ENCODE assay signal across 16 cellular contexts in the genomic region with DNA sequence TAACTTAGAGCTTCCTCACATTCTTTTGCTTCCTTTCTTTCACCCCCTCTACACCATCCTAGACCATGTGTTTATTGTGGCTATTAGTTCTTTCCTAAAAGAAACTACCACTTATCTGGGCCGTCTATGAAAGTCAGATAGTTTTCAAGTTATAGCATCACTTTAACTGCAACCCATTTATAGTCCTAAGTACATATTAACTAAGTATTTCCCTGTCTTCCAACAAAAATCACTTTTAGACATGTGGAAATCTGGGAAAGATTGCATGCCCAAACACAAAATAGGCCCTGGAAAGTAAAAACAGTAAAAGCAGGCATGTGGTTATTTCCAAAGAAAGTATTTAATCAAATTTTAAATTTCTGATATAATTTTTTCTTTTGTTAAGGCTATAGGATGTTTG. TPM values are rescaled to one million over a fixed set of nuclear protein-coding genes. Genes with fewer than 3 reads are reported as not detected.
DNase-seq lines count a peak whose midpoint lies in the region; ATAC-seq and TF ChIP-seq lines count a peak whose summit lies in the region.
"Had no signal": no experiment of that assay in that cellular context is flagged by ENCODE, and none has a peak within 500 bp of the region (broad histone marks: within the 10 kb centered on the region; RNA-seq: fewer than 3 reads in every experiment).

No MANE protein-coding gene starts in this region.

- no peak overlapping the region for H4K5ac ChIP-seq in mesendoderm (ENCODE audit: low read length)

- peak overlapping the region; percentile 58 for H3K4me3 Mint-ChIP-seq in activated naive CD8-positive, alpha-beta T cell
- no peak overlapping the region for H3K4me3 Mint-ChIP-seq in activated naive CD8-positive, alpha-beta T cell treated with anti-CD3 and anti-CD28 coated beads, Interleukin-2, amount 50 U/mL, for 24 hours
- H3K4me3 Mint-ChIP-seq in WTC11: peak overlapping the region; percentile 96

- no peak overlapping the region for H2AK5ac ChIP-seq in mesenchymal stem cell (ENCODE audit: low read length, severe bottlenecking)
- no peak overlapping the region for H2AK5ac ChIP-seq in mesendoderm (ENCODE audit: low read length)

- no peak for DNase-seq in activated naive CD8-positive, alpha-beta T cell treated with anti-CD3 and anti-CD28 coated beads, Interleukin-2, amount 50 U/mL, for 24 hours
- DNase-seq in WTC11 (ENCODE audit: low spot score): no peak
- no peak for DNase-seq in mesenchymal stem cell
- DNase-seq in tibial nerve (ENCODE audit: low spot score in 2 of 2): no peak
- DNase-seq in AG20443 (ENCODE audit: low spot score): no peak
- DNase-seq in mesendoderm: no peak
- DNase-seq in NCI-H2196 treated with DMSO at 0.1 percent for 48 hours (lab: John Stamatoyannopoulos, UW; ENCODE audit: unreplicated experiment): no peak
- DNase-seq: DMS 273 treated with DMSO at 0.1 percent for 48 hours; hypothalamus; left ventricle myocardium superior; NCI-H1092 treated with DMSO at 0.1 percent for 48 hours; stimulated activated CD4-positive, alpha-beta T cell treated with anti-CD3 and anti-CD28 coated beads, Interleukin-4, amount 100 ng/mL, for 4 hours had no signal

- no peak for TF ChIP-seq POLR2A in tibial nerve (IDR thresholded peaks at IDR 0.05)

- no peak overlapping the region for H2AFZ ChIP-seq in mesenchymal stem cell (ENCODE audit: low read depth, low read length)

- H2BK5ac ChIP-seq in mesenchymal stem cell (ENCODE audit: low read depth, low read length, poor library complexity, severe bottlenecking) (no peak overlapping the region), mesendoderm (ENCODE audit: low read length) (no peak overlapping the region)

- no peak overlapping the region for H3K27ac ChIP-seq in mesenchymal stem cell (ENCODE audit: low read length, poor library complexity, severe bottlenecking)
- peak overlapping the region; percentile 6 to 99 (median 52) for H3K27ac ChIP-seq in tibial nerve
- no peak overlapping the region for H3K27ac ChIP-seq in mesendoderm (ENCODE audit: low read depth, low read length)
- H3K27ac ChIP-seq: VCaP had no signal

- H2BK120ac ChIP-seq in mesenchymal stem cell (ENCODE audit: low read depth, low read length) (no peak overlapping the region), mesendoderm (ENCODE audit: low read depth, low read length) (no peak overlapping the region)

- no peak for ATAC-seq in activated naive CD8-positive, alpha-beta T cell treated with anti-CD3 and anti-CD28 coated beads, Interleukin-2, amount 50 U/mL, for 24 hours
- ATAC-seq in WTC11: no peak
- ATAC-seq: HepG2, left ventricle myocardium superior, SK-N-SH treated with all-trans-retinoic acid at 6 μM for 48 hours had no signal

- POLR2A ChIA-PET in WTC11 (lab: Charles Lee): no interaction called here

- no peak overlapping the region for H3K14ac ChIP-seq in mesenchymal stem cell (ENCODE audit: low read length in 2 of 2)

- H3K4me1 ChIP-seq in mesenchymal stem cell (ENCODE audit: control insufficient read depth, insufficient read depth, low read depth, low read length) (peaks cover 2% of the 10 kb centered on the region), tibial nerve (peaks cover 0 to 85% (median 64%) of the 10 kb centered on the region in 4 donors), mesendoderm (ENCODE audit: control insufficient read depth, low read depth, low read length) (no peaks in the 10 kb centered on the region)

- H2BK15ac ChIP-seq in mesenchymal stem cell (ENCODE audit: low read depth, poor library complexity, severe bottlenecking) (no peak overlapping the region), mesendoderm (replicated peaks; ENCODE audit: low read depth) (no peak overlapping the region)

- TF ChIP-seq CTCF in WTC11 (IDR thresholded peaks at IDR 0.05) (no peak), tibial nerve (IDR thresholded peaks at IDR 0.05) (no peak)

- no peaks in the 10 kb centered on the region for H3K27me3 Mint-ChIP-seq in activated naive CD8-positive, alpha-beta T cell
- no peaks in the 10 kb centered on the region for H3K27me3 Mint-ChIP-seq in activated naive CD8-positive, alpha-beta T cell treated with anti-CD3 and anti-CD28 coated beads, Interleukin-2, amount 50 U/mL, for 24 hours
- H3K27me3 Mint-ChIP-seq in WTC11 (ENCODE audit: low read depth): peaks cover 2% of the 10 kb centered on the region; the same call in 1 of the 2 replicates

- 25% methylated on average over 1 of the region's 1 CpG for WGBS in mesenchymal stem cell
- 30% methylated on average over 1 of the region's 1 CpG for WGBS in tibial nerve, 2 donors
- WGBS in mesendoderm (ENCODE audit: extremely low coverage, insufficient coverage, low lambda C conversion rate): no CpG with 5 or more reads among the region's 1 CpG

- H3K9me3 ChIP-seq in mesenchymal stem cell (ENCODE audit: control insufficient read depth, low read length) (no peaks in the 10 kb centered on the region), tibial nerve (no peaks in the 10 kb centered on the region)

- H3K27ac Mint-ChIP-seq in activated naive CD8-positive, alpha-beta T cell: peak overlapping the region; percentile 72
- no peak overlapping the region for H3K27ac Mint-ChIP-seq in activated naive CD8-positive, alpha-beta T cell treated with anti-CD3 and anti-CD28 coated beads, Interleukin-2, amount 50 U/mL, for 24 hours
- H3K27ac Mint-ChIP-seq in WTC11: peak overlapping the region; percentile 39; the same call in 1 of the 2 replicates

- H3K4me2 ChIP-seq in mesenchymal stem cell (ENCODE audit: low read length, poor library complexity, severe bottlenecking) (no peak overlapping the region), mesendoderm (ENCODE audit: low read length) (no peak overlapping the region)

- H3K9ac ChIP-seq in mesenchymal stem cell (ENCODE audit: low read length): peak overlapping the region; percentile 34
- H3K9ac ChIP-seq in mesendoderm (ENCODE audit: low read length): no peak overlapping the region

- no peak overlapping the region for H3K4ac ChIP-seq in mesenchymal stem cell (ENCODE audit: low read depth in 1 of 2, low read length in 2 of 2)
- H3K4ac ChIP-seq in mesendoderm (ENCODE audit: low read depth, low read length): no peak overlapping the region

- H3K56ac ChIP-seq in mesendoderm (ENCODE audit: low read length): no peak overlapping the region

- H3K79me2 ChIP-seq in mesendoderm (ENCODE audit: control insufficient read depth, insufficient read depth, low read length): peaks cover 32% of the 10 kb centered on the region

- H4K8ac ChIP-seq in mesenchymal stem cell (ENCODE audit: low read length) (no peak overlapping the region), mesendoderm (ENCODE audit: low read depth, low read length) (no peak overlapping the region)

- no peaks in the 10 kb centered on the region for H3K9me3 Mint-ChIP-seq in activated naive CD8-positive, alpha-beta T cell (ENCODE audit: low read depth)
- no peaks in the 10 kb centered on the region for H3K9me3 Mint-ChIP-seq in activated naive CD8-positive, alpha-beta T cell treated with anti-CD3 and anti-CD28 coated beads, Interleukin-2, amount 50 U/mL, for 24 hours
- H3K9me3 Mint-ChIP-seq in WTC11: no peaks in the 10 kb centered on the region

- no peak overlapping the region for H2BK12ac ChIP-seq in mesenchymal stem cell (ENCODE audit: low read length in 2 of 2)

- H3K4me3 ChIP-seq in mesenchymal stem cell (ENCODE audit: insufficient read depth in 1 of 2, low read depth in 1 of 2, low read length in 2 of 2): peak overlapping the region in 1 of 2 experiments; percentile 20
- no peak overlapping the region for H3K4me3 ChIP-seq in tibial nerve
- no peak overlapping the region for H3K4me3 ChIP-seq in mesendoderm (ENCODE audit: low read length)

- TF ChIP-seq EP300 in tibial nerve (IDR thresholded peaks at IDR 0.05): no peak

- H3K27me3 ChIP-seq in mesenchymal stem cell (ENCODE audit: control insufficient read depth in 1 of 2, insufficient read depth in 1 of 2, low read length in 2 of 2): no peaks in the 10 kb centered on the region
- H3K27me3 ChIP-seq in tibial nerve: no peaks in the 10 kb centered on the region
- no peaks in the 10 kb centered on the region for H3K27me3 ChIP-seq in mesendoderm (ENCODE audit: insufficient read depth, low read length, poor library complexity)

- peaks cover 4% of the 10 kb centered on the region for H3K36me3 Mint-ChIP-seq in activated naive CD8-positive, alpha-beta T cell
- H3K36me3 Mint-ChIP-seq in activated naive CD8-positive, alpha-beta T cell treated with anti-CD3 and anti-CD28 coated beads, Interleukin-2, amount 50 U/mL, for 24 hours (ENCODE audit: low read depth): peaks cover 11% of the 10 kb centered on the region
- peaks cover 66% of the 10 kb centered on the region for H3K36me3 Mint-ChIP-seq in WTC11

- peaks cover 93% of the 10 kb centered on the region for H3K4me1 Mint-ChIP-seq in activated naive CD8-positive, alpha-beta T cell (ENCODE audit: low read depth)
- H3K4me1 Mint-ChIP-seq in activated naive CD8-positive, alpha-beta T cell treated with anti-CD3 and anti-CD28 coated beads, Interleukin-2, amount 50 U/mL, for 24 hours: peaks cover 86% of the 10 kb centered on the region
- H3K4me1 Mint-ChIP-seq in WTC11: peaks cover 77% of the 10 kb centered on the region

- H3K36me3 ChIP-seq in mesenchymal stem cell (ENCODE audit: control insufficient read depth in 1 of 2, insufficient read depth in 2 of 2, low read depth in 1 of 2, low read length in 2 of 2): peaks cover 0 to 23% of the 10 kb centered on the region in 2 experiments
- no peaks in the 10 kb centered on the region for H3K36me3 ChIP-seq in tibial nerve
- H3K36me3 ChIP-seq in mesendoderm (ENCODE audit: control insufficient read depth, insufficient read depth, low read length): no peaks in the 10 kb centered on the region

- H3K79me1 ChIP-seq in mesenchymal stem cell (replicated peaks; ENCODE audit: low read length, poor library complexity, severe bottlenecking) (peaks cover 11% of the 10 kb centered on the region), mesendoderm (ENCODE audit: low read length) (peaks cover 7% of the 10 kb centered on the region)

- H4K91ac ChIP-seq in mesenchymal stem cell (ENCODE audit: low read length): no peak overlapping the region

- no peak overlapping the region for H3K23ac ChIP-seq in mesenchymal stem cell (ENCODE audit: low read length in 2 of 2)
- H3K23ac ChIP-seq in mesendoderm (ENCODE audit: low read length): no peak overlapping the region

- CTCF ChIA-PET in WTC11 (lab: Charles Lee): no interaction called here

- H3K18ac ChIP-seq in mesenchymal stem cell (ENCODE audit: low read depth in 1 of 2, low read length in 2 of 2) (no peak overlapping the region), mesendoderm (ENCODE audit: low read length) (no peak overlapping the region)

TF ChIP-seq in WTC11, 78 proteins besides CTCF, POLR2A, EP300 and RAD21 (continues in another document):
- TF ChIP-seq CREM (CRISPR knock-in tag; IDR thresholded peaks at IDR 0.05) (no peak), ATF3 (CRISPR knock-in tag; conservative IDR thresholded peaks at IDR 0.05) (no peak)

RNA-seq across cellular contexts. Expression of gene MYLIP, which starts 5.5 kb away (rescaled TPM):
- total RNA-seq in WTC11 (2021) (43.4 to 50.0 TPM (median 44.5 TPM) in 3 replicates), tibial nerve (10 to 100 TPM; 23.4 to 43.3 (median 29.7) TPM)
- polyA plus RNA-seq in mesenchymal stem cell (2013, experiment 1 of 2): 29.6 TPM
- 30.4 TPM for polyA plus RNA-seq in mesenchymal stem cell (2013, experiment 2 of 2)
- 13.4 TPM for polyA plus RNA-seq in mesendoderm (2013, experiment 1 of 2)
- 13.6 TPM for polyA plus RNA-seq in mesendoderm (2013, experiment 2 of 2)

Comparison
In these comparisons a context has a peak if more than half of its experiments do, and no peak if none do; other contexts are left out.
1. H3K27ac ChIP-seq: peak in tibial nerve (4 of 4); none in mesenchymal stem cell (single experiment) and mesendoderm (single experiment).